Comparison of ENCODE assay signal across 24 cellular contexts in genomic region chr20:9611921-9612320, GRCh38.
"Had no signal": no experiment of that assay in that cellular context is flagged by ENCODE, and none has a peak within 500 bp of the region (broad histone marks: within the 10 kb centered on the region; RNA-seq: fewer than 3 reads in every experiment).

No MANE protein-coding gene starts in this region.

- H3K4me1 ChIP-seq: pancreas, prostate gland, right atrium auricular region, sigmoid colon, upper lobe of left lung, vagina had no signal

- ATAC-seq: naive thymus-derived CD4-positive, alpha-beta T cell; natural killer cell; pancreas; right lobe of liver; stimulated activated effector memory CD8-positive, alpha-beta T cell treated with anti-CD3 and anti-CD28 coated beads, Interleukin-12 subunit alpha, Interleukin-12 subunit beta, amount 100 ng/mL, for 72 hours; stimulated activated naive B cell treated with anti-CD40 and anti-IgM and Interleukin-4, amounts not matched to agents 10 μg/mL and 1 μg/mL and 100 μg/mL, for 72 hours had no signal

- H3K36me3 ChIP-seq: pancreas, prostate gland, right atrium auricular region, right lobe of liver, sigmoid colon, stomach, thoracic aorta, thyroid gland, tibial nerve, upper lobe of left lung, vagina had no signal

- H3K27me3 ChIP-seq: pancreas, right atrium auricular region, right lobe of liver, sigmoid colon, thyroid gland, tibial nerve, upper lobe of left lung, vagina had no signal

- H3K27ac ChIP-seq: pancreas, prostate gland, right atrium auricular region, right lobe of liver, sigmoid colon, stomach, thoracic aorta, thyroid gland, tibial nerve, upper lobe of left lung, vagina had no signal

- H3K4me3 ChIP-seq: pancreas, prostate gland, right atrium auricular region, right lobe of liver, sigmoid colon, stomach, thoracic aorta, thyroid gland, tibial nerve, upper lobe of left lung, vagina had no signal

- H3K9me3 ChIP-seq: pancreas, prostate gland, right atrium auricular region, right lobe of liver, sigmoid colon, stomach, thoracic aorta, thyroid gland, tibial nerve, upper lobe of left lung, vagina had no signal

- DNase-seq: naive thymus-derived CD4-positive, alpha-beta T cell; natural killer cell; occipital lobe; pancreas; retina; right lobe of liver; sigmoid colon; small intestine; stimulated activated CD4-positive, alpha-beta T cell treated with anti-CD3 and anti-CD28 coated beads, Interleukin-15, amount 100 ng/mL, for 24 hours; stimulated activated CD4-positive, alpha-beta T cell treated with anti-CD3 and anti-CD28 coated beads, Interleukin-2, amount 100 ng/mL, for 24 hours; stimulated activated CD4-positive, alpha-beta T cell treated with anti-CD3 and anti-CD28 coated beads, Interleukin-2, amount 100 ng/mL, for 48 hours; stimulated activated CD4-positive, alpha-beta T cell treated with anti-CD3 and anti-CD28 coated beads, Interleukin-4, amount 100 ng/mL, for 24 hours; stimulated activated naive B cell treated with anti-CD40 and anti-IgM and Interleukin-4, amounts not matched to agents 10 μg/mL and 1 μg/mL and 100 μg/mL, for 72 hours; stimulated activated naive CD4-positive, alpha-beta T cell treated with Interleukin-2 at 50 U/mL for 16 hours; stomach; thyroid gland; trophoblast cell; upper lobe of left lung had no signal
